8 cellular contexts compared by ENCODE assay signal in the genomic region with DNA sequence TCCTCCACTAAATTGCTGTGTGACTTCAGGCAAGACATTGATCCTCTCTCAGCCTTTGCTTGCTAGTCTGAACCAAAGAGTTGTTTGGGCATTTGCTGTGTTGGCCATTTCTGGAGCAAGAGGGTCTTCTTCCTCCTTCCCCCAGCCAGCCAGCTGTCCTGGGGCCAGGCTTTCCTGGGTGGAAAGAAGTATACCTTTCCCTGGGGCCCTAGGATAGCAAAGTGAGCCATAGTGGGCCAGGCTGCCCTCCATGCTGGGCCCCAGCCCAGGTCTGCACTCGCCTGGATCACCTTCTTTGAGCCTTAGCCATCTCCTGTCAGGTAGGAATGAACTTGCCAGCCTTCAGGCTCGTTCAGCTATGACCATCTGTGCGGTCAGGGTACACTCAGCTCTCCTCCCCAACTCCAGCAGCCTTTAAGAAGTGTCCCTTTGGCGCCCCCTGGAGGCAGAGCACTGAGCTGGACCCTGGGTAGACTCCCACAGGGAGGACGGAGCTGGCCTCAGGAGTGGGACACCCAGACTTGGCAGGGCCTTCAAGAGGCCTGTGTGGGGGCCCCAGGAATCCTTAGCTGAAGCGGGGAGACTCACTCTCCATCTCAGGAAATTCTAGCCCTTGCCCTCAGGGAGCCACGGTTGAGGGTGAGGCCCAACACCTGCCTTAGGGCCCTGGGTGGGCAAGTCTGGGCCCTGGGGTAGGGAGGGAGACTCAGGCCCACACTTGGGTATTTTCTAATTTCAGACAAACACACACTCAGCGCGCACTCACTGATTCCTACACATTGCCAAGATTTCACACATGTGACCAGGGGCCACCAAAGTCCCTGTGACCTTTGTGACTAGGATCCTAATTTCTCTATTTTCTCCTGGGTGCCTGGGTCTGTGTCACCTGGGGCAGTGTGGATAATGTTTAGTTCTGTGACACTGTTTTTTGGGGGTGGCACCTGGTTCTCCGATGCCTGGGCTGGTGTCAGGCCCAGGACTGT. TPM values are rescaled to one million over a fixed set of nuclear protein-coding genes. Genes with fewer than 3 reads are reported as not detected.
DNase-seq lines count a peak whose midpoint lies in the region; ATAC-seq and TF ChIP-seq lines count a peak whose summit lies in the region.

No MANE protein-coding gene starts in this region.

- intact Hi-C loops in thyroid gland (cut with DNase I), result loop anchor here (2.0 kb wide), 1 partner anchor 60 kb away; no protein-coding TSS in a partner anchor

- H3K9me3 Mint-ChIP-seq in osteocyte (ENCODE audit: unreplicated experiment), result no peaks in the 10 kb centered on the region

- no peak for TF ChIP-seq POLR2A in gastroesophageal sphincter (IDR thresholded peaks at IDR 0.05)
- no peak for TF ChIP-seq POLR2A in thyroid gland (IDR thresholded peaks at IDR 0.05)

- no peak overlapping the region for H3K27ac Mint-ChIP-seq in osteocyte (ENCODE audit: unreplicated experiment)

- peak; percentile 88 for TF ChIP-seq CTCF in LNCAP (IDR thresholded peaks at IDR 0.05)
- TF ChIP-seq CTCF in gastroesophageal sphincter (IDR thresholded peaks at IDR 0.05), result peak in 3 of 4 experiments; percentile 75 to 85 (median 77)
- TF ChIP-seq CTCF in osteocyte (IDR thresholded peaks at IDR 0.05), result peak; percentile 86
- TF ChIP-seq CTCF in thyroid gland (IDR thresholded peaks at IDR 0.05), result peak; percentile 79 to 89 (median 84)

- no peaks in the 10 kb centered on the region for H3K4me1 ChIP-seq in gastroesophageal sphincter
- peaks cover 0 to 2% of the 10 kb centered on the region in 2 donors for H3K4me1 ChIP-seq in thyroid gland

- H3K36me3 ChIP-seq in gastroesophageal sphincter (no peaks in the 10 kb centered on the region), thyroid gland (no peaks in the 10 kb centered on the region)

- H3K4me3 Mint-ChIP-seq in osteocyte (ENCODE audit: unreplicated experiment), result no peak overlapping the region

- H3K27ac ChIP-seq in gastroesophageal sphincter, result no peak overlapping the region
- no peak overlapping the region for H3K27ac ChIP-seq in thyroid gland

- H3K4me3 ChIP-seq in gastroesophageal sphincter, result no peak overlapping the region
- H3K4me3 ChIP-seq in thyroid gland (replicated peaks in 1 of 3), result no peak overlapping the region

- H3K36me3 Mint-ChIP-seq in osteocyte (ENCODE audit: unreplicated experiment), result no peaks in the 10 kb centered on the region

- H3K9me3 ChIP-seq in gastroesophageal sphincter (no peaks in the 10 kb centered on the region), thyroid gland (no peaks in the 10 kb centered on the region)

- peaks cover 20% of the 10 kb centered on the region for H3K27me3 ChIP-seq in gastroesophageal sphincter
- H3K27me3 ChIP-seq in thyroid gland, result no peaks in the 10 kb centered on the region

- no peak for TF ChIP-seq EP300 in gastroesophageal sphincter (IDR thresholded peaks at IDR 0.05)

- no peaks in the 10 kb centered on the region for H3K4me1 Mint-ChIP-seq in osteocyte (ENCODE audit: unreplicated experiment)

- ATAC-seq in GM18867 (IDR thresholded peaks at IDR 0.05; ENCODE audit: unreplicated experiment), result peak; percentile 63
- ATAC-seq in gastroesophageal sphincter, result peak; percentile 81

- in situ Hi-C loops in ACHN (cut with HindIII; ENCODE audit: low pct_ligation_motif_present, low pct_unique_long_range_greater_than_20kb, low sequenced_read_pairs), result no loop called here

- DNase-seq in ACHN (peak; percentile 79), SHP77 treated with DMSO at 0.1 percent for 48 hours (lab: John Stamatoyannopoulos, UW) (peak; percentile 38), osteocyte (ENCODE audit: extremely low spot score, unreplicated experiment) (peak; percentile 93), thyroid gland (peak; percentile 91 to 94)
- DNase-seq in activated effector memory CD4-positive, alpha-beta T cell treated with anti-CD3 and anti-CD28 coated beads, Interleukin-2, amount 50 U/mL, for 16 hours, result peak; percentile 93

- H3K27me3 Mint-ChIP-seq in osteocyte (ENCODE audit: unreplicated experiment), result peaks cover 23% of the 10 kb centered on the region

- WGBS in gastroesophageal sphincter (ENCODE audit: low coverage in 1 of 2), 2 donors, result 90% methylated on average over 3 of the region's 10 CpGs
- WGBS in thyroid gland, 2 donors, result 29 to 46% methylated on average over 7 to 8 of the region's 10 CpGs

RNA-seq across cellular contexts. Expression of gene TPBGL, which starts 35.6 kb away (rescaled TPM):
- total RNA-seq in gastroesophageal sphincter, result under 1 TPM in 2 of 4 donors, not detected in 2; 0.13 to 0.31 TPM
- total RNA-seq in osteocyte, result 0.13 TPM in 1 of 2 replicates, not detected in the other
- total RNA-seq in thyroid gland, result under 1 TPM in 3 of 4 donors, not detected in 1; 0.67 to 0.89 (median 0.79) TPM

RNA-seq across cellular contexts. Expression of gene SLCO2B1, which starts 54.1 kb away (rescaled TPM):
- total RNA-seq in gastroesophageal sphincter (10 to 100 TPM; 25.7 to 70.1 (median 33.1) TPM), osteocyte (0.18 and 0.54 TPM in 2 replicates), thyroid gland (100 to 1,000 TPM in 1 of 4 donors, 10 to 100 TPM in 3; 22.0 to 244 (median 56.9) TPM)

Comparison
In these comparisons a context has a peak if more than half of its experiments do, and no peak if none do; other contexts are left out.
1. DNase-seq: peak in every context shown above with its lines; median percentile 93 in activated effector memory CD4-positive, alpha-beta T cell treated with anti-CD3 and anti-CD28 coated beads, Interleukin-2, amount 50 U/mL, for 16 hours; 93 in osteocyte; 92 in thyroid gland; 79 in ACHN; 38 in SHP77 treated with DMSO at 0.1 percent for 48 hours.
2. RNA of gene SLCO2B1, which starts 54.1 kb away (total RNA-seq): 22.0 to 244 TPM in thyroid gland and 25.7 to 70.1 TPM in gastroesophageal sphincter; 0.18 to 0.54 TPM in osteocyte; every median in the first group is over 10 times any median in the second.
3. Peak in every context shown above with its lines, with median percentiles within 50 percentile points of each other: CTCF ChIP-seq.